ENCODE assay signal across 25 cellular contexts in genomic region chr4:181711387-181711786, GRCh38.
DNase-seq lines count a peak whose midpoint lies in the region; ATAC-seq, FAIRE-seq and TF ChIP-seq lines count a peak whose summit lies in the region.
"Had no signal": no experiment of that assay in that cellular context is flagged by ENCODE, and none has a peak within 500 bp of the region (broad histone marks: within the 10 kb centered on the region; RNA-seq: fewer than 3 reads in every experiment).

No MANE protein-coding gene starts in this region.

- H3K27me3 Mint-ChIP-seq in activated CD4-positive, alpha-beta memory T cell treated with anti-CD3 and anti-CD28 coated beads for 36 hours, result no peaks in the 10 kb centered on the region
- H3K27me3 Mint-ChIP-seq: B cell; CD4-positive, alpha-beta T cell had no signal

- POLR2A ChIA-PET in HepG2 (lab: Yijun Ruan, JAX) (no interaction called here), IMR-90 (lab: Charles Lee; ENCODE audit: unreplicated experiment) (no interaction called here)
- POLR2A ChIA-PET in activated CD4-positive, alpha-beta memory T cell treated with anti-CD3 and anti-CD28 coated beads for 36 hours (lab: Charles Lee), result no interaction called here

- DNase-seq in HepG2 (ENCODE audit: low spot score) (no peak), right lobe of liver (no peak), DMS53 treated with DMSO at 0.1 percent for 48 hours (lab: John Stamatoyannopoulos, UW; ENCODE audit: unreplicated experiment) (peak; percentile 26), IMR-90 (no peak), pons (ENCODE audit: low spot score) (peak; percentile 9), KBM-7 (no peak), GM20000 (ENCODE audit: low spot score) (no peak)
- DNase-seq in activated CD4-positive, alpha-beta memory T cell treated with anti-CD3 and anti-CD28 coated beads for 36 hours, result no peak
- DNase-seq: 8988T; ACHN; AML-193; Caco-2; Calu3; CD4-positive, alpha-beta T cell; CD8-positive, alpha-beta T cell; DMS79 treated with DMSO at 0.1 percent for 48 hours; GF-D8 had no signal

- H2BK20ac ChIP-seq in IMR-90 (ENCODE audit: low read depth, low read length), result no peak overlapping the region

- H3K27ac ChIP-seq in HepG2 (ENCODE audit: extremely low read length, insufficient read depth, low read length), result no peak overlapping the region
- H3K27ac ChIP-seq in right lobe of liver, result no peak overlapping the region
- no peak overlapping the region for H3K27ac ChIP-seq in IMR-90 (ENCODE audit: insufficient read depth, low read length)
- H3K27ac ChIP-seq: BLaER1 treated with 17β-estradiol and CSF1 and Interleukin-3, amounts not matched to agents 10 nM and 100 nM; C4-2B had no signal

- in situ Hi-C loops in HepG2 (cut with HindIII; ENCODE audit: extremely low pct_ligation_motif_present, low pct_unique_long_range_greater_than_20kb), result no loop called here
- in situ Hi-C loops in IMR-90 (cut with MboI; ENCODE audit: low sequenced_read_pairs), result no loop called here
- in situ Hi-C loops in KBM-7 (cut with MboI; ENCODE audit: low pct_unique_long_range_greater_than_20kb, low sequenced_read_pairs), result no loop called here

- H3K9me3 Mint-ChIP-seq in activated CD4-positive, alpha-beta memory T cell treated with anti-CD3 and anti-CD28 coated beads for 36 hours, result peaks cover 13% of the 10 kb centered on the region

- H3K9me3 ChIP-seq in HepG2 (ENCODE audit: low read length) (no peaks in the 10 kb centered on the region), right lobe of liver (no peaks in the 10 kb centered on the region), IMR-90 (ENCODE audit: control insufficient read depth, insufficient read depth, low read length) (no peaks in the 10 kb centered on the region)
- H3K9me3 ChIP-seq: Caco-2 had no signal

- H2BK15ac ChIP-seq in IMR-90 (ENCODE audit: low read depth, low read length), result no peak overlapping the region

- H3K36me3 ChIP-seq in HepG2 (replicated peaks in 1 of 2; ENCODE audit: control insufficient read depth in 1 of 2, insufficient read depth in 2 of 2, low read length in 2 of 2) (no peaks in the 10 kb centered on the region), right lobe of liver (no peaks in the 10 kb centered on the region), IMR-90 (ENCODE audit: control insufficient read depth, insufficient read depth, low read length) (no peaks in the 10 kb centered on the region)
- H3K36me3 ChIP-seq: BLaER1 treated with 17β-estradiol and CSF1 and Interleukin-3, amounts not matched to agents 10 nM and 100 nM had no signal

- dilution Hi-C loops in IMR-90 (cut with HindIII; ENCODE audit: low sequenced_read_pairs, unreplicated experiment), result no loop called here

- H2AFZ ChIP-seq in HepG2 (ENCODE audit: low read length), result no peak overlapping the region
- H2AFZ ChIP-seq in IMR-90 (replicated peaks; ENCODE audit: low read length, poor library complexity), result no peak overlapping the region

- WGBS in HepG2 (ENCODE audit: low lambda C conversion rate), result 13% methylated on average over 1 of the region's 1 CpG
- 27% methylated on average over 1 of the region's 1 CpG for whole genome bisulfite sequencing in right lobe of liver (ENCODE audit: insufficient coverage, low coverage, low lambda C conversion rate, missing lambda C conversion rate)
- no CpG with 5 or more reads among the region's 1 CpG for WGBS in IMR-90 (ENCODE audit: extremely low coverage in 2 of 2, insufficient read length in 1 of 2), 2 experiments

- no peaks in the 10 kb centered on the region for H3K36me3 Mint-ChIP-seq in activated CD4-positive, alpha-beta memory T cell treated with anti-CD3 and anti-CD28 coated beads for 36 hours
- H3K36me3 Mint-ChIP-seq: CD8-positive, alpha-beta T cell had no signal

- H3K4me1 ChIP-seq in HepG2 (ENCODE audit: insufficient read depth, low read length) (no peaks in the 10 kb centered on the region), right lobe of liver (no peaks in the 10 kb centered on the region), IMR-90 (ENCODE audit: control insufficient read depth, insufficient read depth, low read length) (no peaks in the 10 kb centered on the region)
- H3K4me1 ChIP-seq: BLaER1 treated with 17β-estradiol and CSF1 and Interleukin-3, amounts not matched to agents 10 nM and 100 nM; Caco-2 had no signal

- H3K4me3 Mint-ChIP-seq in activated CD4-positive, alpha-beta memory T cell treated with anti-CD3 and anti-CD28 coated beads for 36 hours, result no peak overlapping the region
- H3K4me3 Mint-ChIP-seq: B cell; CD4-positive, alpha-beta T cell; CD8-positive, alpha-beta T cell had no signal

- TF ChIP-seq EP300 in HepG2 (IDR thresholded peaks at IDR 0.05; ENCODE audit: low read depth in 2 of 2, low read length in 2 of 2) (no peak), HepG2 (CRISPR knock-in tag; IDR thresholded peaks at IDR 0.05; ENCODE audit: borderline replicate concordance) (no peak)

- H3K79me2 ChIP-seq in HepG2 (ENCODE audit: insufficient read depth, low read length), result no peaks in the 10 kb centered on the region

- H3K79me1 ChIP-seq in IMR-90 (ENCODE audit: low read depth in 1 of 2, low read length in 2 of 2), result no peaks in the 10 kb centered on the region

- no peak overlapping the region for H4K8ac ChIP-seq in IMR-90 (ENCODE audit: low read depth in 2 of 2, low read length in 2 of 2)

- H3K18ac ChIP-seq in IMR-90 (ENCODE audit: low read depth, low read length), result no peak overlapping the region

- H4K5ac ChIP-seq in IMR-90 (ENCODE audit: low read depth, low read length), result no peak overlapping the region

- no peak overlapping the region for H3K56ac ChIP-seq in IMR-90 (ENCODE audit: extremely low read depth, insufficient read depth, low read length)

- H4K91ac ChIP-seq in IMR-90 (ENCODE audit: insufficient read depth, low read depth, low read length), result no peak overlapping the region

- no peak for FAIRE-seq in HepG2 (lab: Jason Lieb, UNC)
- FAIRE-seq: A204.1, D721Med, G401.6, GM12891, GM19239 had no signal

- TF ChIP-seq CTCF in HepG2 (CRISPR knock-in tag; IDR thresholded peaks at IDR 0.05), result no peak
- TF ChIP-seq CTCF in right lobe of liver (IDR thresholded peaks at IDR 0.05), result no peak
- no peak for TF ChIP-seq CTCF in IMR-90 (conservative IDR thresholded peaks at IDR 0.05; ENCODE audit: low read depth, low read length)
- TF ChIP-seq CTCF in GM20000 (IDR thresholded peaks at IDR 0.05; ENCODE audit: extremely low read depth, missing control alignments), result no peak

- CTCF ChIA-PET in HepG2 (lab: Yijun Ruan, JAX; ENCODE audit: low intra/inter-chr PET ratio, low total read pairs) (no interaction called here), IMR-90 (lab: Yijun Ruan, JAX) (no interaction called here)
- CTCF ChIA-PET in activated CD4-positive, alpha-beta memory T cell treated with anti-CD3 and anti-CD28 coated beads for 36 hours (lab: Charles Lee), result no interaction called here

- TF ChIP-seq POLR2A in HepG2 (IDR thresholded peaks at IDR 0.05; ENCODE audit: insufficient read depth in 1 of 2, low read depth in 2 of 2, low read length in 2 of 2) (no peak), right lobe of liver (IDR thresholded peaks at IDR 0.05) (no peak), IMR-90 (IDR thresholded peaks at IDR 0.05; ENCODE audit: low read depth, low read length) (no peak)

- no peak overlapping the region for H3K4me3 ChIP-seq in HepG2 (replicated peaks in 1 of 3; ENCODE audit: insufficient read depth in 1 of 3, low read depth in 2 of 3, low read length in 3 of 3)
- no peak overlapping the region for H3K4me3 ChIP-seq in right lobe of liver
- H3K4me3 ChIP-seq in IMR-90 (ENCODE audit: insufficient read depth, low read depth, low read length), result no peak overlapping the region
- H3K4me3 ChIP-seq: BLaER1 treated with 17β-estradiol and CSF1 and Interleukin-3, amounts not matched to agents 10 nM and 100 nM had no signal

- H2AK5ac ChIP-seq in IMR-90 (ENCODE audit: low read depth, low read length), result no peak overlapping the region

- no TSS peak for BruUV-seq in HepG2 (replicated peaks; lab: Mats Ljungman, UMichigan)
- BruUV-seq in IMR-90 (replicated peaks; lab: Mats Ljungman, UMichigan), result no TSS peak

- no peaks in the 10 kb centered on the region for H4K20me1 ChIP-seq in HepG2 (ENCODE audit: insufficient read depth, low read length)
- H4K20me1 ChIP-seq in IMR-90 (ENCODE audit: insufficient read depth, low read length), result no peaks in the 10 kb centered on the region
- H4K20me1 ChIP-seq: BLaER1 treated with 17β-estradiol and CSF1 and Interleukin-3, amounts not matched to agents 10 nM and 100 nM had no signal

- no peaks in the 10 kb centered on the region for H3K4me1 Mint-ChIP-seq in activated CD4-positive, alpha-beta memory T cell treated with anti-CD3 and anti-CD28 coated beads for 36 hours (ENCODE audit: low read depth)
- H3K4me1 Mint-ChIP-seq: B cell had no signal

- H3K27me3 ChIP-seq in HepG2 (ENCODE audit: control insufficient read depth in 1 of 2, insufficient read depth in 2 of 2, low read length in 2 of 2), result no peaks in the 10 kb centered on the region
- no peaks in the 10 kb centered on the region for H3K27me3 ChIP-seq in right lobe of liver
- no peaks in the 10 kb centered on the region for H3K27me3 ChIP-seq in IMR-90 (ENCODE audit: control insufficient read depth, insufficient read depth, low read length)
- H3K27me3 ChIP-seq: BLaER1 treated with 17β-estradiol and CSF1 and Interleukin-3, amounts not matched to agents 10 nM and 100 nM had no signal

- H2AK9ac ChIP-seq in IMR-90 (replicated peaks; ENCODE audit: low read depth, low read length, poor library complexity), result no peak overlapping the region

- no peak overlapping the region for H2BK5ac ChIP-seq in IMR-90 (ENCODE audit: low read depth, low read length, poor library complexity, severe bottlenecking)

- no peaks in the 10 kb centered on the region for H3K9me1 ChIP-seq in IMR-90 (ENCODE audit: insufficient read depth, low read length)

- ATAC-seq in HepG2 (no peak), right lobe of liver (no peak), IMR-90 (ENCODE audit: low read depth) (no peak)
- ATAC-seq: CD8-positive, alpha-beta T cell had no signal

- H3K4ac ChIP-seq in IMR-90 (ENCODE audit: low read depth, low read length), result no peak overlapping the region

- H3K9ac ChIP-seq in HepG2 (ENCODE audit: insufficient read depth, low read depth, low read length), result no peak overlapping the region
- no peak overlapping the region for H3K9ac ChIP-seq in IMR-90 (ENCODE audit: low read depth, low read length)
- H3K9ac ChIP-seq: BLaER1 treated with 17β-estradiol and CSF1 and Interleukin-3, amounts not matched to agents 10 nM and 100 nM had no signal

- TF ChIP-seq RAD21 in HepG2 (CRISPR knock-in tag; IDR thresholded peaks at IDR 0.05) (no peak), IMR-90 (IDR thresholded peaks at IDR 0.05; ENCODE audit: low read length) (no peak)

- intact Hi-C loops in HepG2 (cut with micrococcal nuclease; ENCODE audit: unreplicated experiment), result no loop called here
- intact Hi-C loops in right lobe of liver (cut with DNase I), result no loop called here
- intact Hi-C loops in IMR-90 (cut with micrococcal nuclease), result no loop called here
- intact Hi-C loops in activated CD4-positive, alpha-beta memory T cell treated with anti-CD3 and anti-CD28 coated beads for 36 hours (cut with micrococcal nuclease), result no loop called here

- no peak overlapping the region for H3K4me2 ChIP-seq in HepG2 (ENCODE audit: low read depth, low read length)
- H3K4me2 ChIP-seq in IMR-90 (ENCODE audit: low read depth, low read length), result no peak overlapping the region
- H3K4me2 ChIP-seq: BLaER1 treated with 17β-estradiol and CSF1 and Interleukin-3, amounts not matched to agents 10 nM and 100 nM had no signal

- H3K27ac Mint-ChIP-seq in activated CD4-positive, alpha-beta memory T cell treated with anti-CD3 and anti-CD28 coated beads for 36 hours, result no peak overlapping the region
- H3K27ac Mint-ChIP-seq: B cell; CD4-positive, alpha-beta T cell; CD8-positive, alpha-beta T cell had no signal

- no peak overlapping the region for H3K14ac ChIP-seq in IMR-90 (replicated peaks; ENCODE audit: low read depth, low read length)

- H3K23ac ChIP-seq in IMR-90 (ENCODE audit: low read depth, low read length), result no peak overlapping the region

- no peak overlapping the region for H2BK120ac ChIP-seq in IMR-90 (ENCODE audit: low read depth, low read length)

Comparison
In these comparisons a context has a peak if more than half of its experiments do, and no peak if none do; other contexts are left out.
1. DNase-seq: peak in DMS53 treated with DMSO at 0.1 percent for 48 hours (single experiment) and pons (single experiment); none in HepG2 (single experiment), right lobe of liver (0 of 3), IMR-90 (single experiment), activated CD4-positive, alpha-beta memory T cell treated with anti-CD3 and anti-CD28 coated beads for 36 hours (single experiment), KBM-7 (single experiment) and GM20000 (single experiment).